Comparison of ENCODE assay signal across 19 cellular contexts in genomic region chr18:74774486-74774885, GRCh38.
DNase-seq lines count a peak whose midpoint lies in the region; ATAC-seq, FAIRE-seq and TF ChIP-seq lines count a peak whose summit lies in the region.
"Had no signal": no experiment of that assay in that cellular context is flagged by ENCODE, and none has a peak within 500 bp of the region (broad histone marks: within the 10 kb centered on the region; RNA-seq: fewer than 3 reads in every experiment).

No MANE protein-coding gene starts in this region.

- TF ChIP-seq CTCF in astrocyte (IDR thresholded peaks at IDR 0.05; ENCODE audit: insufficient read depth, low read depth, low read length) = no peak
- TF ChIP-seq CTCF in H9 (conservative IDR thresholded peaks at IDR 0.05) = no peak

- no peak overlapping the region for H4K5ac ChIP-seq in H9 (ENCODE audit: insufficient read length, low read depth, low read length)

- TF ChIP-seq POLR2A in GM12891 (IDR thresholded peaks at IDR 0.05; ENCODE audit: low read depth, low read length) = no peak

- DNase-seq in GM12891 (ENCODE audit: insufficient read length, low spot score) (no peak), astrocyte (ENCODE audit: low read depth) (peak; percentile 32), fibroblast of peridontal ligament (ENCODE audit: extremely low read depth) (peak; percentile 43), H9 (no peak)
- DNase-seq in stimulated activated naive B cell treated with anti-CD40 and anti-IgM and Interleukin-4, amounts not matched to agents 10 μg/mL and 1 μg/mL and 100 μg/mL, for 72 hours = no peak
- DNase-seq: 8988T; ACHN; Calu3; CD4-positive, CD25-positive, alpha-beta regulatory T cell; DMS 273 treated with DMSO at 0.1 percent for 48 hours; Karpas-422 had no signal

- no peaks in the 10 kb centered on the region for H3K23me2 ChIP-seq in H9 (ENCODE audit: insufficient read length, low read depth, low read length, poor library complexity, severe bottlenecking)

- no peak overlapping the region for H3K56ac ChIP-seq in H9 (ENCODE audit: insufficient read length, low read depth, low read length)

- 100% methylated on average over 3 of the region's 5 CpGs for WGBS in H9 (ENCODE audit: extremely low coverage, insufficient read length, low lambda C conversion rate)

- peak; percentile 76 for FAIRE-seq in GM12891 (lab: Jason Lieb, UNC)
- FAIRE-seq in astrocyte (lab: Jason Lieb, UNC) = no peak
- FAIRE-seq: H54, HepG2, HTR-8/SVneo, K562 had no signal

- H2BK120ac ChIP-seq in H9 (ENCODE audit: low read depth, low read length, poor library complexity, severe bottlenecking) = no peak overlapping the region

- no peak for ATAC-seq in stimulated activated naive B cell treated with anti-CD40 and anti-IgM and Interleukin-4, amounts not matched to agents 10 μg/mL and 1 μg/mL and 100 μg/mL, for 72 hours (replicated peaks)
- no peak for ATAC-seq in GM19452 (IDR thresholded peaks at IDR 0.05; ENCODE audit: unreplicated experiment)
- no peak for ATAC-seq in HG03565 (IDR thresholded peaks at IDR 0.05; ENCODE audit: unreplicated experiment)
- ATAC-seq: HepG2, K562 had no signal

- peak overlapping the region; percentile 75 for H3K27ac ChIP-seq in astrocyte (ENCODE audit: low read depth, low read length)
- no peak overlapping the region for H3K27ac ChIP-seq in H9 (ENCODE audit: insufficient read length, low read depth, low read length)
- H3K27ac ChIP-seq: BLaER1 treated with 17β-estradiol and CSF1 and Interleukin-3, amounts not matched to agents 10 nM and 100 nM; GM23248 had no signal

- no peak overlapping the region for H2AK5ac ChIP-seq in H9 (ENCODE audit: insufficient read length, low read length)

- H3K14ac ChIP-seq in H9 (ENCODE audit: insufficient read depth, low read length) = no peak overlapping the region

- no peaks in the 10 kb centered on the region for H4K20me1 ChIP-seq in astrocyte (ENCODE audit: insufficient read depth, low read length)
- H4K20me1 ChIP-seq in H9 (ENCODE audit: control insufficient read depth, insufficient read depth, insufficient read length) = no peaks in the 10 kb centered on the region

- H3K27me3 Mint-ChIP-seq in astrocyte (ENCODE audit: low read depth, unreplicated experiment) (no peaks in the 10 kb centered on the region), H9 (ENCODE audit: low read depth) (no peaks in the 10 kb centered on the region)
- no peaks in the 10 kb centered on the region for H3K27me3 Mint-ChIP-seq in stimulated activated naive B cell treated with anti-CD40 and anti-IgM and Interleukin-4, amounts not matched to agents 10 μg/mL and 1 μg/mL and 100 μg/mL, for 72 hours
- H3K27me3 Mint-ChIP-seq: CD4-positive, CD25-positive, alpha-beta regulatory T cell had no signal

- H3K4me1 Mint-ChIP-seq in astrocyte (ENCODE audit: low read depth, unreplicated experiment) (peaks cover 2% of the 10 kb centered on the region), H9 (peaks cover 0 to 3% of the 10 kb centered on the region in 2 experiments; a peak in 1 of 4 replicates)
- peaks cover 15 to 26% of the 10 kb centered on the region in 2 donors for H3K4me1 Mint-ChIP-seq in stimulated activated naive B cell treated with anti-CD40 and anti-IgM and Interleukin-4, amounts not matched to agents 10 μg/mL and 1 μg/mL and 100 μg/mL, for 72 hours

- H3K27me3 ChIP-seq in astrocyte (ENCODE audit: insufficient read depth, low read length) (no peaks in the 10 kb centered on the region), H9 (ENCODE audit: insufficient read depth, low read length) (no peaks in the 10 kb centered on the region)
- H3K27me3 ChIP-seq: BLaER1 treated with 17β-estradiol and CSF1 and Interleukin-3, amounts not matched to agents 10 nM and 100 nM had no signal

- H2BK20ac ChIP-seq in H9 (ENCODE audit: low read depth, low read length, poor library complexity, severe bottlenecking) = no peak overlapping the region

- no peak overlapping the region for H2BK15ac ChIP-seq in H9 (ENCODE audit: low read depth, low read length)

- H3K27ac Mint-ChIP-seq in astrocyte (ENCODE audit: unreplicated experiment) (no peak overlapping the region), H9 (no peak overlapping the region)
- H3K27ac Mint-ChIP-seq in stimulated activated naive B cell treated with anti-CD40 and anti-IgM and Interleukin-4, amounts not matched to agents 10 μg/mL and 1 μg/mL and 100 μg/mL, for 72 hours = peak overlapping the region; percentile 11
- H3K27ac Mint-ChIP-seq: CD4-positive, CD25-positive, alpha-beta regulatory T cell had no signal

- no peaks in the 10 kb centered on the region for H3K36me3 ChIP-seq in astrocyte (ENCODE audit: insufficient read depth, low read length)

- H3K4me1 ChIP-seq in astrocyte (ENCODE audit: insufficient read depth, low read length) (peaks cover 7% of the 10 kb centered on the region), H9 (ENCODE audit: insufficient read depth, low read length) (no peaks in the 10 kb centered on the region)
- H3K4me1 ChIP-seq: BLaER1 treated with 17β-estradiol and CSF1 and Interleukin-3, amounts not matched to agents 10 nM and 100 nM had no signal

- peaks cover 2% of the 10 kb centered on the region for H3K36me3 Mint-ChIP-seq in astrocyte (ENCODE audit: low read depth, unreplicated experiment)
- peaks cover 4 to 17% of the 10 kb centered on the region in 2 donors for H3K36me3 Mint-ChIP-seq in stimulated activated naive B cell treated with anti-CD40 and anti-IgM and Interleukin-4, amounts not matched to agents 10 μg/mL and 1 μg/mL and 100 μg/mL, for 72 hours
- no peaks in the 10 kb centered on the region for H3K36me3 Mint-ChIP-seq in H9 (ENCODE audit: insufficient read depth in 1 of 3, low read depth in 3 of 3)

- H3K18ac ChIP-seq in H9 (ENCODE audit: insufficient read length, low read depth, low read length) = no peak overlapping the region

- H3K79me2 ChIP-seq in astrocyte (ENCODE audit: insufficient read depth, low read length) (no peaks in the 10 kb centered on the region), H9 (ENCODE audit: insufficient read depth, low read length) (no peaks in the 10 kb centered on the region)

- no peak overlapping the region for H4K91ac ChIP-seq in H9 (ENCODE audit: insufficient read length, low read depth, low read length)

- H3K9ac ChIP-seq in astrocyte (ENCODE audit: low read length) = no peak overlapping the region
- H3K9ac ChIP-seq in H9 (ENCODE audit: extremely low read depth, insufficient read length, low read length) = no peak overlapping the region
- H3K9ac ChIP-seq: BLaER1 treated with 17β-estradiol and CSF1 and Interleukin-3, amounts not matched to agents 10 nM and 100 nM; GM23248 had no signal

- no peaks in the 10 kb centered on the region for H3K9me3 Mint-ChIP-seq in astrocyte (ENCODE audit: unreplicated experiment)
- no peaks in the 10 kb centered on the region for H3K9me3 Mint-ChIP-seq in stimulated activated naive B cell treated with anti-CD40 and anti-IgM and Interleukin-4, amounts not matched to agents 10 μg/mL and 1 μg/mL and 100 μg/mL, for 72 hours
- H3K9me3 Mint-ChIP-seq in H9 = no peaks in the 10 kb centered on the region

- no peak overlapping the region for H4K8ac ChIP-seq in H9 (replicated peaks; ENCODE audit: insufficient read length, low read depth, low read length)

- H2AFZ ChIP-seq in astrocyte (ENCODE audit: low read depth, low read length) (no peak overlapping the region), H9 (ENCODE audit: low read length) (no peak overlapping the region)
- H2AFZ ChIP-seq: GM23248 had no signal

- H3K9me3 ChIP-seq in astrocyte (ENCODE audit: insufficient read depth, low read depth, low read length) (no peaks in the 10 kb centered on the region), H9 (ENCODE audit: control insufficient read depth, low read depth, low read length) (no peaks in the 10 kb centered on the region)
- H3K9me3 ChIP-seq: BLaER1 treated with 17β-estradiol and CSF1 and Interleukin-3, amounts not matched to agents 10 nM and 100 nM had no signal

- H2BK5ac ChIP-seq in H9 (ENCODE audit: insufficient read length, low read length) = no peak overlapping the region

- H3K79me1 ChIP-seq in H9 (ENCODE audit: insufficient read depth, low read depth, low read length, poor library complexity, severe bottlenecking) = no peaks in the 10 kb centered on the region

- no peak overlapping the region for H3K23ac ChIP-seq in H9 (ENCODE audit: insufficient read length, low read depth, low read length)

- H3K4me3 Mint-ChIP-seq in astrocyte (ENCODE audit: unreplicated experiment) (no peak overlapping the region), H9 (no peak overlapping the region)
- no peak overlapping the region for H3K4me3 Mint-ChIP-seq in stimulated activated naive B cell treated with anti-CD40 and anti-IgM and Interleukin-4, amounts not matched to agents 10 μg/mL and 1 μg/mL and 100 μg/mL, for 72 hours
- H3K4me3 Mint-ChIP-seq: CD4-positive, CD25-positive, alpha-beta regulatory T cell had no signal

- H3K4me2 ChIP-seq in astrocyte (ENCODE audit: low read length) (no peak overlapping the region), H9 (ENCODE audit: insufficient read depth, insufficient read length, low read length) (no peak overlapping the region)
- H3K4me2 ChIP-seq: BLaER1 treated with 17β-estradiol and CSF1 and Interleukin-3, amounts not matched to agents 10 nM and 100 nM had no signal

- no peak overlapping the region for H2BK12ac ChIP-seq in H9 (ENCODE audit: insufficient read length, low read depth, low read length)

- no peak overlapping the region for H3K4ac ChIP-seq in H9 (ENCODE audit: low read depth, low read length)

- H3K4me3 ChIP-seq in astrocyte (ENCODE audit: insufficient read depth, low read depth, low read length) = no peak overlapping the region
- H3K4me3 ChIP-seq: BLaER1 treated with 17β-estradiol and CSF1 and Interleukin-3, amounts not matched to agents 10 nM and 100 nM; GM23248; K562 had no signal

- no peak overlapping the region for H3T11ph ChIP-seq in H9 (ENCODE audit: low read length)

TF ChIP-seq in GM12891, 5 proteins besides CTCF, POLR2A, EP300 and RAD21:
- no peak for TF ChIP-seq POLR2AphosphoS5 (IDR thresholded peaks at IDR 0.05; ENCODE audit: low read depth, low read length)
- TF ChIP-seq POU2F2 (IDR thresholded peaks at IDR 0.05; ENCODE audit: low read depth, low read length) = no peak
- TF ChIP-seq TAF1 (IDR thresholded peaks at IDR 0.05; ENCODE audit: low read depth, low read length) = no peak
- TF ChIP-seq SPI1 (IDR thresholded peaks at IDR 0.05; ENCODE audit: low read depth, low read length) = no peak
- no peak for TF ChIP-seq PAX5 (IDR thresholded peaks at IDR 0.05; ENCODE audit: insufficient read depth, low read length, severe bottlenecking)

Comparison
In these comparisons a context has a peak if more than half of its experiments do, and no peak if none do; other contexts are left out.
1. DNase-seq: peak in astrocyte (single experiment) and fibroblast of peridontal ligament (single experiment); none in GM12891 (single experiment), stimulated activated naive B cell treated with anti-CD40 and anti-IgM and Interleukin-4, amounts not matched to agents 10 μg/mL and 1 μg/mL and 100 μg/mL, for 72 hours (single experiment) and H9 (single experiment).